In the genomic region with DNA sequence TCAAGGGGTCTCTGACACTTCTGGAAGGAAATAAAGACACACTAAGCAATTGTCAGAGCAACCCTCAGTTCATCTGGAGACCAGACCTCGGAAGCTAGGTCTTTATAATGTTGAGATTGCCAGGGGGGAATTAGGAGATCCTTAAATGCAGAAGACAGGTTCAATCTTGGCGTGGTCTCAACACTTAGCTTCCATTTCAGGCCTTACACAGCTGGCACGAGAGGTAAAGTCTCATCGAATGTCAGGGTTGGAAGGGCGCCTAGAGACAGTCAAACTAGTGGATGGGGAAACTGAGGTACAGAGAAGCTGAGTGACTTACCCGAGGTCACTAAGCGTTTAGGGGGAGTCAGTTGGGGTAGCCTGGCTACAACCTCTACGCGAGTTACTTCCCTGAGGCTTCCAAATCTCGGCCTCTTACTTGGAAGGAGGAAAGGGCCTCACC, we compare ENCODE assay signal across 8 cellular contexts. TPM values are rescaled to one million over a fixed set of nuclear protein-coding genes. Genes with fewer than 3 reads are reported as not detected.
DNase-seq lines count a peak whose midpoint lies in the region; ATAC-seq and TF ChIP-seq lines count a peak whose summit lies in the region.

No MANE protein-coding gene starts in this region.

- peak overlapping the region; percentile 90 to 93 (median 90) for H3K27ac Mint-ChIP-seq in IgD-negative memory B cell
- H3K27ac Mint-ChIP-seq in natural killer cell treated with Interleukin-12 subunit alpha and Interleukin-12 subunit beta and Interleukin-15 and Interleukin-18, amount 100 ng/mL, for 72 hours, result peak overlapping the region; percentile 66 to 73

- H3K27me3 Mint-ChIP-seq in IgD-negative memory B cell, result no peaks in the 10 kb centered on the region
- H3K27me3 Mint-ChIP-seq in natural killer cell treated with Interleukin-12 subunit alpha and Interleukin-12 subunit beta and Interleukin-15 and Interleukin-18, amount 100 ng/mL, for 72 hours, result no peaks in the 10 kb centered on the region

- H3K9me3 ChIP-seq in BLaER1, result no peaks in the 10 kb centered on the region

- TF ChIP-seq CTCF in choroid plexus epithelial cell (conservative IDR thresholded peaks at IDR 0.05; ENCODE audit: low read depth, low read length), result no peak

- ATAC-seq in natural killer cell treated with Interleukin-12 subunit alpha and Interleukin-12 subunit beta and Interleukin-15 and Interleukin-18, amount 100 ng/mL, for 72 hours, result no peak

- peaks cover 39% of the 10 kb centered on the region for H3K4me1 ChIP-seq in BLaER1

- peaks cover 57% of the 10 kb centered on the region for H4K20me1 ChIP-seq in BLaER1

- H3K4me3 Mint-ChIP-seq in IgD-negative memory B cell, result peak overlapping the region; percentile 94 to 98 (median 96)
- peak overlapping the region; percentile 93 for H3K4me3 Mint-ChIP-seq in natural killer cell treated with Interleukin-12 subunit alpha and Interleukin-12 subunit beta and Interleukin-15 and Interleukin-18, amount 100 ng/mL, for 72 hours

- peak overlapping the region; percentile 81 for H3K9ac ChIP-seq in BLaER1

- DNase-seq in choroid plexus epithelial cell (ENCODE audit: low read depth) (peak; percentile 2), NCI-H1105 (lab: John Stamatoyannopoulos, UW) (no peak), caudate nucleus (lab: John Stamatoyannopoulos, UW) (no peak), AG08396 (ENCODE audit: low spot score) (no peak)
- no peak for DNase-seq in natural killer cell treated with Interleukin-12 subunit alpha and Interleukin-12 subunit beta and Interleukin-15 and Interleukin-18, amount 100 ng/mL, for 72 hours (ENCODE audit: low spot score)
- DNase-seq in stimulated activated CD4-positive, alpha-beta T cell treated with anti-CD3 and anti-CD28 coated beads, Interleukin-4, amount 100 ng/mL, for 1 hour, result no peak

- H3K4me3 ChIP-seq in BLaER1 (peak overlapping the region; percentile 80), choroid plexus epithelial cell (ENCODE audit: low read depth, low read length) (peak overlapping the region; percentile 58)

- no peaks in the 10 kb centered on the region for H3K36me3 ChIP-seq in BLaER1

- no peaks in the 10 kb centered on the region for H3K9me3 Mint-ChIP-seq in IgD-negative memory B cell
- no peaks in the 10 kb centered on the region for H3K9me3 Mint-ChIP-seq in natural killer cell treated with Interleukin-12 subunit alpha and Interleukin-12 subunit beta and Interleukin-15 and Interleukin-18, amount 100 ng/mL, for 72 hours

- peaks cover 31 to 44% (median 42%) of the 10 kb centered on the region in 3 donors for H3K4me1 Mint-ChIP-seq in IgD-negative memory B cell
- H3K4me1 Mint-ChIP-seq in natural killer cell treated with Interleukin-12 subunit alpha and Interleukin-12 subunit beta and Interleukin-15 and Interleukin-18, amount 100 ng/mL, for 72 hours (ENCODE audit: low read depth in 2 of 2), result peaks cover 32 to 40% of the 10 kb centered on the region in 2 donors

- no peaks in the 10 kb centered on the region for H3K27me3 ChIP-seq in BLaER1

- H3K36me3 Mint-ChIP-seq in IgD-negative memory B cell, result peaks cover 2% of the 10 kb centered on the region
- no peaks in the 10 kb centered on the region for H3K36me3 Mint-ChIP-seq in natural killer cell treated with Interleukin-12 subunit alpha and Interleukin-12 subunit beta and Interleukin-15 and Interleukin-18, amount 100 ng/mL, for 72 hours

- H3K27ac ChIP-seq in BLaER1 (peak overlapping the region; percentile 62; the same call in 1 of the 2 replicates), caudate nucleus (ENCODE audit: low read depth, low read length) (no peak overlapping the region)

- peak overlapping the region; percentile 91 for H3K4me2 ChIP-seq in BLaER1

RNA-seq across cellular contexts. Expression of a gene that starts 0.6 kb away (rescaled TPM):
- polyA plus RNA-seq in IgD-negative memory B cell, result 78.9 TPM
- total RNA-seq in natural killer cell treated with Interleukin-12 subunit alpha and Interleukin-12 subunit beta and Interleukin-15 and Interleukin-18, amount 100 ng/mL, for 72 hours, result 10 to 100 TPM; 50.7 to 60.5 TPM
